Comparison of ENCODE assay signal across 8 cellular contexts in genomic region chr3:129625071-129625874, GRCh38. TPM values are rescaled to one million over a fixed set of nuclear protein-coding genes. Genes with fewer than 3 reads are reported as not detected.
DNase-seq lines count a peak whose midpoint lies in the region; ATAC-seq and TF ChIP-seq lines count a peak whose summit lies in the region.

No MANE protein-coding gene starts in this region.

- intact Hi-C loops in left colon (cut with DNase I, micrococcal nuclease) (loop anchor here in 1 of 2 donors (5.0 kb wide), 1 partner anchor 202 kb away; no protein-coding TSS in a partner anchor), transverse colon (cut with DNase I; ENCODE audit: low total_unique reads) (loop anchor here (10.0 kb wide), 1 partner anchor 310 kb away; no protein-coding TSS in a partner anchor)

- CTCF ChIA-PET in activated CD4-positive, alpha-beta memory T cell treated with anti-CD3 and anti-CD28 coated beads, Interleukin-2, amount 10 ng/mL, durations not matched to agents 7 days and 5 days (lab: Charles Lee): no interaction called here

- peaks cover 28 to 63% (median 46%) of the 10 kb centered on the region in 4 donors for H3K4me1 ChIP-seq in transverse colon

- H3K4me3 ChIP-seq in transverse colon: no peak overlapping the region

- no peak overlapping the region for H3K27ac Mint-ChIP-seq in activated CD4-positive, alpha-beta memory T cell treated with anti-CD3 and anti-CD28 coated beads, Interleukin-2, amount 10 ng/mL, durations not matched to agents 7 days and 5 days

- no peaks in the 10 kb centered on the region for H3K36me3 Mint-ChIP-seq in activated CD4-positive, alpha-beta memory T cell treated with anti-CD3 and anti-CD28 coated beads, Interleukin-2, amount 10 ng/mL, durations not matched to agents 7 days and 5 days (ENCODE audit: low read depth)

- ATAC-seq in left colon (no peak), GM18519 (IDR thresholded peaks at IDR 0.05; ENCODE audit: low FRiP score, unreplicated experiment) (no peak)

- no peak for TF ChIP-seq CTCF in transverse colon (IDR thresholded peaks at IDR 0.05)

- 81% methylated on average over 12 of the region's 12 CpGs; no CpG with 5 or more reads in 1 of the 2 donors for WGBS in transverse colon (ENCODE audit: low coverage in 1 of 2), 2 donors

- no peak for TF ChIP-seq EP300 in transverse colon (IDR thresholded peaks at IDR 0.05; ENCODE audit: low read depth)

- TF ChIP-seq POLR2A in transverse colon (IDR thresholded peaks at IDR 0.05): no peak

- H3K36me3 ChIP-seq in transverse colon: no peaks in the 10 kb centered on the region

- no peaks in the 10 kb centered on the region for H3K9me3 Mint-ChIP-seq in activated CD4-positive, alpha-beta memory T cell treated with anti-CD3 and anti-CD28 coated beads, Interleukin-2, amount 10 ng/mL, durations not matched to agents 7 days and 5 days

- POLR2A ChIA-PET in activated CD4-positive, alpha-beta memory T cell treated with anti-CD3 and anti-CD28 coated beads, Interleukin-2, amount 10 ng/mL, durations not matched to agents 7 days and 5 days (lab: Charles Lee): no interaction called here

- no peaks in the 10 kb centered on the region for H3K27me3 ChIP-seq in transverse colon

- H3K27ac ChIP-seq in transverse colon: peak overlapping the region; percentile 95 to 100 (median 99)

- DNase-seq in activated T-cell treated with anti-CD3 and anti-CD28 coated beads, Interleukin-2, amount 50 U/mL, for 1 hour: peak; percentile 15
- no peak for DNase-seq in activated T-cell treated with anti-CD3 and anti-CD28 coated beads for 4 hours
- no peak for DNase-seq in activated CD4-positive, alpha-beta memory T cell treated with anti-CD3 and anti-CD28 coated beads, Interleukin-2, amount 10 ng/mL, durations not matched to agents 7 days and 5 days
- DNase-seq in left colon: peak; percentile 11 to 39
- no peak for DNase-seq in transverse colon
- DNase-seq in NCI-H774 (lab: John Stamatoyannopoulos, UW): no peak
- DNase-seq in NOMO-1 (lab: John Stamatoyannopoulos, UW; ENCODE audit: unreplicated experiment in 2 of 2): no peak

- H3K4me1 Mint-ChIP-seq in activated CD4-positive, alpha-beta memory T cell treated with anti-CD3 and anti-CD28 coated beads, Interleukin-2, amount 10 ng/mL, durations not matched to agents 7 days and 5 days: peaks cover 23% of the 10 kb centered on the region

- peak overlapping the region; percentile 13 for H3K4me3 Mint-ChIP-seq in activated CD4-positive, alpha-beta memory T cell treated with anti-CD3 and anti-CD28 coated beads, Interleukin-2, amount 10 ng/mL, durations not matched to agents 7 days and 5 days

- no peaks in the 10 kb centered on the region for H3K9me3 ChIP-seq in transverse colon

- peaks cover 7% of the 10 kb centered on the region for H3K27me3 Mint-ChIP-seq in activated CD4-positive, alpha-beta memory T cell treated with anti-CD3 and anti-CD28 coated beads, Interleukin-2, amount 10 ng/mL, durations not matched to agents 7 days and 5 days

- in situ Hi-C loops in transverse colon (cut with MboI; ENCODE audit: low pct_ligation_motif_present in 1 of 4, low pct_unique_long_range_greater_than_20kb in 1 of 4, low sequenced_read_pairs in 3 of 4): loop anchor here in 2 of 4 donors (25.0 kb wide), 2 partner anchors 138 to 312 kb away; no protein-coding TSS in a partner anchor

RNA-seq across cellular contexts. Expression of gene PLXND1, which starts 18.8 kb away (rescaled TPM):
- 10 to 100 TPM; 13.4 to 18.0 TPM for total RNA-seq in activated CD4-positive, alpha-beta memory T cell treated with anti-CD3 and anti-CD28 coated beads, Interleukin-2, amount 10 ng/mL, durations not matched to agents 7 days and 5 days
- total RNA-seq in left colon (10 to 100 TPM; 16.5 to 38.8 TPM), transverse colon (10 to 100 TPM; 26.4 to 71.8 (median 35.8) TPM)

Comparison
In these comparisons a context has a peak if more than half of its experiments do, and no peak if none do; other contexts are left out.
1. DNase-seq: peak in activated T-cell treated with anti-CD3 and anti-CD28 coated beads, Interleukin-2, amount 50 U/mL, for 1 hour (single experiment) and left colon (2 of 2); none in activated T-cell treated with anti-CD3 and anti-CD28 coated beads for 4 hours (single experiment), activated CD4-positive, alpha-beta memory T cell treated with anti-CD3 and anti-CD28 coated beads, Interleukin-2, amount 10 ng/mL, durations not matched to agents 7 days and 5 days (single experiment), transverse colon (single experiment), NCI-H774 (single experiment) and NOMO-1 (0 of 2).